13 cellular contexts compared by ENCODE assay signal in the genomic region with DNA sequence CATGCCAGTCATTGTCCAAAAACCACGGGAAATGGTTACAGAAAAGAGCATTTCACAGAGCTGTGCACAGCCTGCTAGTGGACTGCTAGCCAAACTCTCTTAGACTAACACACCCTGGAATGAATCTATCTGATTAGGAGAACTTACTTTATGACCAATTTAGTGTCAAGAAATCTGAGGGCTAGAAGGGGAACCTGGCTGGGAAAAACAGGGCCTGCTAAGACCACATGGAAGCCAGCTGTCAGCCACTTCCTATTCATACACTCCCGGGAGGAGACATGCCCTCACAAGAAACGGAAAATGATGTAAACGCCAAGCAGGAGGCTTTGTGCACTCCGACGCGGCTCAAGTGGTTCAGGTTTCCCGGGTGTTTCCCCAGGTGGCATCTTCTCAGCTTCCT. TPM values are rescaled to one million over a fixed set of nuclear protein-coding genes. Genes with fewer than 3 reads are reported as not detected.
DNase-seq lines count a peak whose midpoint lies in the region; ATAC-seq and TF ChIP-seq lines count a peak whose summit lies in the region.
"Had no signal": no experiment of that assay in that cellular context is flagged by ENCODE, and none has a peak within 500 bp of the region (broad histone marks: within the 10 kb centered on the region; RNA-seq: fewer than 3 reads in every experiment).

No MANE protein-coding gene starts in this region.

- H3K4me3 ChIP-seq in fibroblast of villous mesenchyme (ENCODE audit: low read depth, low read length): no peak overlapping the region
- H3K4me3 ChIP-seq: adrenal gland, gastroesophageal sphincter had no signal

- H3K27ac Mint-ChIP-seq in activated naive CD4-positive, alpha-beta T cell treated with anti-CD3 and anti-CD28 coated beads for 36 hours: peak overlapping the region; percentile 14
- H3K27ac Mint-ChIP-seq in T-helper 17 cell: peak overlapping the region; percentile 35
- peak overlapping the region; percentile 59 to 67 for H3K27ac Mint-ChIP-seq in stimulated activated naive CD8-positive, alpha-beta T cell treated with anti-CD3 and anti-CD28 coated beads, Interleukin-15, amount 100 ng/mL, for 72 hours
- H3K27ac Mint-ChIP-seq: activated CD4-positive, alpha-beta T cell treated with anti-CD3 and anti-CD28 coated beads, Interleukin-2, amount 10 ng/mL, durations not matched to agents 7 days and 5 days had no signal

- H3K9me3 ChIP-seq in T-helper 17 cell (ENCODE audit: control insufficient read depth, low read length, poor library complexity, severe bottlenecking): no peaks in the 10 kb centered on the region
- H3K9me3 ChIP-seq: adrenal gland, gastroesophageal sphincter had no signal

- H3K27me3 Mint-ChIP-seq in activated naive CD4-positive, alpha-beta T cell treated with anti-CD3 and anti-CD28 coated beads for 36 hours (ENCODE audit: low read depth): no peaks in the 10 kb centered on the region
- no peaks in the 10 kb centered on the region for H3K27me3 Mint-ChIP-seq in T-helper 17 cell
- H3K27me3 Mint-ChIP-seq in stimulated activated naive CD8-positive, alpha-beta T cell treated with anti-CD3 and anti-CD28 coated beads, Interleukin-15, amount 100 ng/mL, for 72 hours: no peaks in the 10 kb centered on the region
- H3K27me3 Mint-ChIP-seq: activated CD4-positive, alpha-beta T cell treated with anti-CD3 and anti-CD28 coated beads, Interleukin-2, amount 10 ng/mL, durations not matched to agents 7 days and 5 days; CD4-positive, CD25-positive, alpha-beta regulatory T cell had no signal

- ATAC-seq in T-helper 17 cell (no peak), GM18519 (IDR thresholded peaks at IDR 0.05; ENCODE audit: low FRiP score, unreplicated experiment) (no peak)
- peak; percentile 50 for ATAC-seq in stimulated activated naive CD8-positive, alpha-beta T cell treated with anti-CD3 and anti-CD28 coated beads, Interleukin-15, amount 100 ng/mL, for 72 hours
- ATAC-seq: gastroesophageal sphincter had no signal

- TF ChIP-seq CTCF in fibroblast of villous mesenchyme (IDR thresholded peaks at IDR 0.05; ENCODE audit: insufficient read depth, low read depth, low read length): no peak

- CTCF ChIA-PET in activated naive CD4-positive, alpha-beta T cell treated with anti-CD3 and anti-CD28 coated beads for 36 hours (lab: Charles Lee): interaction anchor here (0.7 to 10.1 kb wide), 9 partner anchors 9 to 505 kb away, joined by 3 to 177 read pairs (median 5); partner anchors contain the start of gene MPP7

- H3K4me1 Mint-ChIP-seq in activated naive CD4-positive, alpha-beta T cell treated with anti-CD3 and anti-CD28 coated beads for 36 hours (ENCODE audit: low read depth): peaks cover 51% of the 10 kb centered on the region
- peaks cover 8% of the 10 kb centered on the region for H3K4me1 Mint-ChIP-seq in T-helper 17 cell
- peaks cover 45% of the 10 kb centered on the region for H3K4me1 Mint-ChIP-seq in stimulated activated naive CD8-positive, alpha-beta T cell treated with anti-CD3 and anti-CD28 coated beads, Interleukin-15, amount 100 ng/mL, for 72 hours

- DNase-seq in activated naive CD4-positive, alpha-beta T cell treated with anti-CD3 and anti-CD28 coated beads for 36 hours: peak; percentile 50
- DNase-seq in activated naive CD4-positive, alpha-beta T cell (lab: John Stamatoyannopoulos, UW): no peak
- DNase-seq in T-helper 17 cell (no peak), fibroblast of villous mesenchyme (ENCODE audit: low read depth) (peak; percentile 2), NCI-H226 (no peak), NCI-H1930 (lab: John Stamatoyannopoulos, UW) (no peak)
- DNase-seq in stimulated activated naive CD8-positive, alpha-beta T cell treated with anti-CD3 and anti-CD28 coated beads, Interleukin-15, amount 100 ng/mL, for 72 hours: no peak
- DNase-seq: activated CD4-positive, alpha-beta T cell treated with anti-CD3 and anti-CD28 coated beads, Interleukin-2, amount 10 ng/mL, durations not matched to agents 7 days and 5 days; CD4-positive, CD25-positive, alpha-beta regulatory T cell; SHP77 treated with DMSO at 0.1 percent for 48 hours had no signal

- intact Hi-C loops in activated naive CD4-positive, alpha-beta T cell treated with anti-CD3 and anti-CD28 coated beads for 36 hours (cut with micrococcal nuclease): no loop called here

- H3K4me3 Mint-ChIP-seq in activated naive CD4-positive, alpha-beta T cell treated with anti-CD3 and anti-CD28 coated beads for 36 hours: peak overlapping the region; percentile 17
- H3K4me3 Mint-ChIP-seq in T-helper 17 cell: peak overlapping the region; percentile 31
- H3K4me3 Mint-ChIP-seq in stimulated activated naive CD8-positive, alpha-beta T cell treated with anti-CD3 and anti-CD28 coated beads, Interleukin-15, amount 100 ng/mL, for 72 hours: peak overlapping the region; percentile 27 to 39
- H3K4me3 Mint-ChIP-seq: activated CD4-positive, alpha-beta T cell treated with anti-CD3 and anti-CD28 coated beads, Interleukin-2, amount 10 ng/mL, durations not matched to agents 7 days and 5 days; CD4-positive, CD25-positive, alpha-beta regulatory T cell had no signal

- H3K9me3 Mint-ChIP-seq in activated naive CD4-positive, alpha-beta T cell treated with anti-CD3 and anti-CD28 coated beads for 36 hours: peaks cover 4% of the 10 kb centered on the region
- H3K9me3 Mint-ChIP-seq in stimulated activated naive CD8-positive, alpha-beta T cell treated with anti-CD3 and anti-CD28 coated beads, Interleukin-15, amount 100 ng/mL, for 72 hours: peaks cover 0 to 6% of the 10 kb centered on the region in 2 donors
- H3K9me3 Mint-ChIP-seq: activated CD4-positive, alpha-beta T cell treated with anti-CD3 and anti-CD28 coated beads, Interleukin-2, amount 10 ng/mL, durations not matched to agents 7 days and 5 days had no signal

- H3K36me3 Mint-ChIP-seq in activated naive CD4-positive, alpha-beta T cell treated with anti-CD3 and anti-CD28 coated beads for 36 hours (ENCODE audit: low read depth): no peaks in the 10 kb centered on the region
- H3K36me3 Mint-ChIP-seq in T-helper 17 cell (ENCODE audit: low read depth): no peaks in the 10 kb centered on the region

RNA-seq across cellular contexts. Expression of gene MPP7, which starts 54.8 kb away (rescaled TPM):
- total RNA-seq in activated naive CD4-positive, alpha-beta T cell treated with anti-CD3 and anti-CD28 coated beads for 36 hours: 10 to 100 TPM; 23.6 to 25.4 TPM
- total RNA-seq in T-helper 17 cell (10 to 100 TPM; 21.6 to 22.7 TPM), fibroblast of villous mesenchyme (0.32 and 0.43 TPM in 2 replicates)

Comparison
In these comparisons a context has a peak if more than half of its experiments do, and no peak if none do; other contexts are left out.
1. DNase-seq: peak in activated naive CD4-positive, alpha-beta T cell treated with anti-CD3 and anti-CD28 coated beads for 36 hours (single experiment) and fibroblast of villous mesenchyme (single experiment); none in activated naive CD4-positive, alpha-beta T cell (0 of 4), T-helper 17 cell (0 of 3), stimulated activated naive CD8-positive, alpha-beta T cell treated with anti-CD3 and anti-CD28 coated beads, Interleukin-15, amount 100 ng/mL, for 72 hours (0 of 2), NCI-H226 (single experiment) and NCI-H1930 (0 of 2).
2. RNA of gene MPP7, which starts 54.8 kb away (total RNA-seq): 23.6 to 25.4 TPM in activated naive CD4-positive, alpha-beta T cell treated with anti-CD3 and anti-CD28 coated beads for 36 hours and 21.6 to 22.7 TPM in T-helper 17 cell; 0.32 to 0.43 TPM in fibroblast of villous mesenchyme; every median in the first group is over 10 times any median in the second.
3. Peak in every context shown above with its lines, with median percentiles within 50 percentile points of each other: H3K27ac Mint-ChIP-seq and H3K4me3 Mint-ChIP-seq.